In genomic region chr2:142875010-142875409, GRCh38 we compare ENCODE assay signal across 1 cellular context.
TF ChIP-seq lines count a peak whose summit lies in the region.

No MANE protein-coding gene starts in this region.

TF ChIP-seq in liver, 16 proteins besides CTCF, POLR2A, EP300 and RAD21:
- TF ChIP-seq REST (IDR thresholded peaks at IDR 0.05): no peak
- no peak for TF ChIP-seq SP1 (IDR thresholded peaks at IDR 0.05)
- no peak for TF ChIP-seq MAX (IDR thresholded peaks at IDR 0.05)
- no peak for TF ChIP-seq RXRA (IDR thresholded peaks at IDR 0.05)
- no peak for TF ChIP-seq HNF4A (conservative IDR thresholded peaks at IDR 0.05)
- TF ChIP-seq NR2F2 (IDR thresholded peaks at IDR 0.05): no peak
